ENCODE assay signal across 9 cellular contexts in the genomic region with DNA sequence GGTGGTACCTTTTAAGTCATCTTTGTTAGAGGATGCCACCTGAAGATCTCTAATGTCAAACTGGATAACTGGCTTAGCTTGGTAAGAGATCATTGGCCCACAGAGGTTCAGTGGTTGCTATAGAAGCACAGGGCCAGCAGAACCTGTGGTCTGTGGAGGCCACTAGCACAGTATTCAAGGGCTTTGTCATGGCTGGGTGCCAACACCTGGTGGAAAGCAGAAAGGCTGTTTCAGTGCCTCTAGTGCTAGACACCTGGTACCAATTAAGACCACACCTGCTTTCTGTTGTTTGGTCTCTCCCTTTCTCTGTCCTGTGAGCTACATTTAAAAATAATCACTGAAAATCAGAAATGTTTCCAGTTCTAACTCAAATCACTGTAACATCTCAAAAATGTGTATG. TPM values are rescaled to one million over a fixed set of nuclear protein-coding genes. Genes with fewer than 3 reads are reported as not detected.
A peak's percentile ranks its signal among the peaks of the same experiment; 100 is the strongest.
DNase-seq lines count a peak whose midpoint lies in the region; ATAC-seq, FAIRE-seq and TF ChIP-seq lines count a peak whose summit lies in the region.
"Had no signal": no experiment of that assay in that cellular context is flagged by ENCODE, and none has a peak within 500 bp of the region (broad histone marks: within the 10 kb centered on the region; RNA-seq: fewer than 3 reads in every experiment).

No MANE protein-coding gene starts in this region.

- peak; percentile 72 for FAIRE-seq in GM18507 (lab: Jason Lieb, UNC)
- FAIRE-seq in HTR-8/SVneo (lab: Jason Lieb, UNC), result no peak

- peak; percentile 89 for ATAC-seq in GM21723 (IDR thresholded peaks at IDR 0.05; ENCODE audit: unreplicated experiment)
- ATAC-seq in activated CD8-positive, alpha-beta T cell treated with anti-CD3 and anti-CD28 coated beads for 36 hours, result peak; percentile 38
- ATAC-seq: HCT116 had no signal

- H3K4me1 Mint-ChIP-seq in IgD-negative memory B cell, result peaks cover 51 to 66% (median 58%) of the 10 kb centered on the region in 3 donors
- H3K4me1 Mint-ChIP-seq in activated CD8-positive, alpha-beta T cell treated with anti-CD3 and anti-CD28 coated beads for 36 hours (ENCODE audit: low read depth), result peaks cover 57% of the 10 kb centered on the region

- no peaks in the 10 kb centered on the region for H3K9me3 Mint-ChIP-seq in IgD-negative memory B cell
- H3K9me3 Mint-ChIP-seq in activated CD8-positive, alpha-beta T cell treated with anti-CD3 and anti-CD28 coated beads for 36 hours, result no peaks in the 10 kb centered on the region

- CTCF ChIA-PET in activated CD8-positive, alpha-beta T cell treated with anti-CD3 and anti-CD28 coated beads for 36 hours (lab: Charles Lee), result interaction anchor here (1.0 kb wide), 1 partner anchor 205 kb away, joined by 3 read pairs; no protein-coding TSS in a partner anchor
- CTCF ChIA-PET in GM10248 (lab: Yijun Ruan, JAX), result interaction anchor here (1.2 to 2.7 kb wide), 3 partner anchors 10 to 204 kb away, joined by 6 to 10 read pairs (median 8); partner anchors contain the start of gene PCGF5

- peak overlapping the region in 3 of 4 donors; percentile 30 to 85 (median 45) for H3K4me3 Mint-ChIP-seq in IgD-negative memory B cell
- no peak overlapping the region for H3K4me3 Mint-ChIP-seq in activated CD8-positive, alpha-beta T cell treated with anti-CD3 and anti-CD28 coated beads for 36 hours

- POLR2A ChIA-PET in activated CD8-positive, alpha-beta T cell treated with anti-CD3 and anti-CD28 coated beads for 36 hours (lab: Charles Lee), result interaction anchor here (1.3 kb wide), 1 partner anchor 17 kb away, joined by 4 read pairs; no protein-coding TSS in a partner anchor
- POLR2A ChIA-PET in GM10248 (lab: Yijun Ruan, JAX), result no interaction called here

- no peak for TF ChIP-seq CTCF in activated CD8-positive, alpha-beta T cell treated with anti-CD3 and anti-CD28 coated beads for 36 hours (IDR thresholded peaks at IDR 0.05)
- TF ChIP-seq CTCF in GM10248 (IDR thresholded peaks at IDR 0.05; ENCODE audit: control extremely low read depth, extremely low read depth, low read depth, missing control alignments), result no peak

- DNase-seq in GM18507 (ENCODE audit: extremely low spot score, insufficient read length, low read depth), result no peak
- DNase-seq in activated CD8-positive, alpha-beta T cell treated with anti-CD3 and anti-CD28 coated beads for 36 hours, result peak; percentile 44
- DNase-seq in iPS-NIHi7 (ENCODE audit: extremely low spot score), result no peak
- no peak for DNase-seq in GM10248 (ENCODE audit: extremely low spot score)
- DNase-seq in activated CD8-positive, alpha-beta memory T cell treated with anti-CD3 and anti-CD28 coated beads, Interleukin-2, amount 50 U/mL, for 4 hours, result no peak
- DNase-seq in HTR-8/SVneo (ENCODE audit: insufficient read length, low spot score), result no peak

- intact Hi-C loops in activated CD8-positive, alpha-beta T cell treated with anti-CD3 and anti-CD28 coated beads for 36 hours (cut with micrococcal nuclease), result no loop called here

- H3K27ac Mint-ChIP-seq in IgD-negative memory B cell, result peak overlapping the region; percentile 33 to 84 (median 59)
- no peak overlapping the region for H3K27ac Mint-ChIP-seq in activated CD8-positive, alpha-beta T cell treated with anti-CD3 and anti-CD28 coated beads for 36 hours

- no peaks in the 10 kb centered on the region for H3K27me3 Mint-ChIP-seq in IgD-negative memory B cell
- no peaks in the 10 kb centered on the region for H3K27me3 Mint-ChIP-seq in activated CD8-positive, alpha-beta T cell treated with anti-CD3 and anti-CD28 coated beads for 36 hours

- H3K36me3 Mint-ChIP-seq in IgD-negative memory B cell, result peaks cover 5% of the 10 kb centered on the region
- no peaks in the 10 kb centered on the region for H3K36me3 Mint-ChIP-seq in activated CD8-positive, alpha-beta T cell treated with anti-CD3 and anti-CD28 coated beads for 36 hours (ENCODE audit: low read depth)

RNA-seq across cellular contexts. Expression of gene PCGF5, which starts 10.0 kb away (rescaled TPM):
- polyA plus RNA-seq in IgD-negative memory B cell, result 81.7 TPM
- total RNA-seq in activated CD8-positive, alpha-beta T cell treated with anti-CD3 and anti-CD28 coated beads for 36 hours, result 10 to 100 TPM; 34.8 to 36.9 TPM
